ENCODE assay signal across 8 cellular contexts in the genomic region with DNA sequence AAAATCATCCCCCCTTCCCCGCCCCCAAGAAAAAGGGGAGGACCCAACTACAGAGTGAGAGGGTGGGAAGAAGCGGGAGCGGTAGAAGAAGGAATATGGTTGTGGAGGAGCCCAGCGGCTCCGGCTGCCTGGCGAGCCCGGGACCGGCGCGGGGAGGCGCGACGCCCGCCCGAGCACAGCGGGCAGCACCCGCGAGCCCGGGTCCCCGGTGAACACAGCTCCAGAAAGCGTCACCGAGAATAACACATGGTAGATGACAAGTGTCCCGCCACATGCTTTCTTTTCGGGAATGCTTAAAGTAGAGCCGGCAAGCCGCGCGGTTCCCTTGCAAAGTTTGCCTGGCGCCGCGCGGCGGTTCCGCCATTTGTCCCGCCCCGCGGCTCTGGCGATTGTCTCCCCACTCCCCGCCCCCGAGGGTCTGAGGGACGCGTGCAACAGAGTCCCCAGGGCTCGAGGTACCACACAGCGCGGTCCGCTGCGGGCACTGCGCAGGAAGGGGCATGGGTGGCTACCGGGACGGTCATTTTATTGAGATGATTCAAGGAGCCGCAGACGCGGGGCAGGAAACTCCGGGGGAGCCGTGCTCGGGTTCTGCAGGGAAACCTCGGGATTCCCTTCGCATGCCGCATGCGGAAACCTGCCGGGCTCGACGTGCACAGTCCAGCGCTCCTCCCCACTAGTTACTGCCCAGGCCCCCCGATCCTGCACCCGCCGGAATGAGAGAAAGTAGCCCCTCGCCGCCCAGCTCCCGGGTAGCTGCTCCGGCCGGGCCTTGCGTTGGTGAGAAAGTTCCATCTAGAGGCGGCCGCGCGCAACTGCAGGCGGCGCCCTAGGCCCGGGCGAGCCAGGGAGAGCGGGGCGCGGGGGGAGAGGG. TPM values are rescaled to one million over a fixed set of nuclear protein-coding genes. Genes with fewer than 3 reads are reported as not detected.
DNase-seq lines count a peak whose midpoint lies in the region; ATAC-seq and TF ChIP-seq lines count a peak whose summit lies in the region.

No MANE protein-coding gene starts in this region.

- no peak overlapping the region for H3K27ac Mint-ChIP-seq in CD8-positive, alpha-beta T cell
- no peak overlapping the region for H3K27ac Mint-ChIP-seq in stimulated activated memory B cell treated with anti-CD40 and anti-IgM and Interleukin-4, amounts not matched to agents 10 μg/mL and 1 μg/mL and 100 μg/mL, for 72 hours

- intact Hi-C loops in CD8-positive, alpha-beta T cell (cut with DNase I, micrococcal nuclease), result loop anchor here (5.0 to 10.0 kb wide), 5 partner anchors 84 to 259 kb away; no protein-coding TSS in a partner anchor
- intact Hi-C loops in esophagus muscularis mucosa (cut with DNase I), result loop anchor here (5.0 to 10.0 kb wide), 2 partner anchors 146 to 449 kb away; no protein-coding TSS in a partner anchor

- peaks cover 26% of the 10 kb centered on the region for H3K27me3 ChIP-seq in CD8-positive, alpha-beta T cell (ENCODE audit: insufficient read depth, low read length)
- H3K27me3 ChIP-seq in esophagus muscularis mucosa (peaks cover 0 to 83% (median 24%) of the 10 kb centered on the region in 4 donors), muscle layer of colon (ENCODE audit: control insufficient read depth in 1 of 2, insufficient read depth in 2 of 2, low read length in 2 of 2) (peaks cover 24 to 31% of the 10 kb centered on the region in 2 donors)

- DNase-seq in CD8-positive, alpha-beta T cell, result peak in 6 of 7 experiments; percentile 33 to 74 (median 54)
- peak; percentile 59 for DNase-seq in NCI-H774 (lab: John Stamatoyannopoulos, UW)
- peak; percentile 47 for DNase-seq in activated T-cell treated with anti-CD3 and anti-CD28 coated beads for 48 hours (ENCODE audit: low read depth)
- DNase-seq in esophagus muscularis mucosa (ENCODE audit: extremely low spot score), result no peak

- ATAC-seq in CD8-positive, alpha-beta T cell, result peak; percentile 84
- ATAC-seq in GM19372 (IDR thresholded peaks at IDR 0.05; ENCODE audit: low read depth, unreplicated experiment) (peak; percentile 81), HG03457 (IDR thresholded peaks at IDR 0.05; ENCODE audit: unreplicated experiment) (peak; percentile 78)
- ATAC-seq in stimulated activated memory B cell treated with anti-CD40 and anti-IgM and Interleukin-4, amounts not matched to agents 10 μg/mL and 1 μg/mL and 100 μg/mL, for 72 hours, result peak; percentile 85

- under 1% methylated on average over 67 of the region's 84 CpGs for WGBS in esophagus muscularis mucosa

- no peaks in the 10 kb centered on the region for H3K9me3 Mint-ChIP-seq in CD8-positive, alpha-beta T cell
- H3K9me3 Mint-ChIP-seq in stimulated activated memory B cell treated with anti-CD40 and anti-IgM and Interleukin-4, amounts not matched to agents 10 μg/mL and 1 μg/mL and 100 μg/mL, for 72 hours, result no peaks in the 10 kb centered on the region

- TF ChIP-seq EP300 in esophagus muscularis mucosa (IDR thresholded peaks at IDR 0.05), result no peak

- no peak for TF ChIP-seq POLR2A in esophagus muscularis mucosa (IDR thresholded peaks at IDR 0.05; ENCODE audit: low read depth)

- peak; percentile 87 for TF ChIP-seq CTCF in CD8-positive, alpha-beta T cell (IDR thresholded peaks at IDR 0.05)
- TF ChIP-seq CTCF in esophagus muscularis mucosa (IDR thresholded peaks at IDR 0.05), result peak in 2 of 3 experiments; percentile 72 to 90

- H3K9ac ChIP-seq in muscle layer of colon (ENCODE audit: low read length), result peak overlapping the region; percentile 13

- CTCF ChIA-PET in CD8-positive, alpha-beta T cell (lab: Charles Lee), result interaction anchor here (0.6 to 1.7 kb wide), 9 partner anchors 13 to 450 kb away, joined by 3 to 10 read pairs (median 3); no protein-coding TSS in a partner anchor

- POLR2A ChIA-PET in CD8-positive, alpha-beta T cell (lab: Charles Lee), result interaction anchor here (0.6 to 2.0 kb wide), 4 partner anchors 21 to 232 kb away, joined by 3 to 4 read pairs (median 3); a partner anchor contains a TSS

- H3K4me1 Mint-ChIP-seq in CD8-positive, alpha-beta T cell (ENCODE audit: low read depth), result peaks cover 25% of the 10 kb centered on the region
- peaks cover 18% of the 10 kb centered on the region for H3K4me1 Mint-ChIP-seq in stimulated activated memory B cell treated with anti-CD40 and anti-IgM and Interleukin-4, amounts not matched to agents 10 μg/mL and 1 μg/mL and 100 μg/mL, for 72 hours

- no peaks in the 10 kb centered on the region for H3K36me3 ChIP-seq in CD8-positive, alpha-beta T cell (ENCODE audit: insufficient read depth, low read length)
- H3K36me3 ChIP-seq in esophagus muscularis mucosa (no peaks in the 10 kb centered on the region), muscle layer of colon (ENCODE audit: insufficient read depth, low read length) (no peaks in the 10 kb centered on the region)

- no peaks in the 10 kb centered on the region for H3K9me3 ChIP-seq in CD8-positive, alpha-beta T cell (ENCODE audit: low read length)
- H3K9me3 ChIP-seq in esophagus muscularis mucosa (no peaks in the 10 kb centered on the region), muscle layer of colon (ENCODE audit: low read length) (no peaks in the 10 kb centered on the region)

- no peaks in the 10 kb centered on the region for H3K36me3 Mint-ChIP-seq in CD8-positive, alpha-beta T cell
- H3K36me3 Mint-ChIP-seq in stimulated activated memory B cell treated with anti-CD40 and anti-IgM and Interleukin-4, amounts not matched to agents 10 μg/mL and 1 μg/mL and 100 μg/mL, for 72 hours, result no peaks in the 10 kb centered on the region

- H3K4me1 ChIP-seq in CD8-positive, alpha-beta T cell (ENCODE audit: insufficient read depth, low read length), result peaks cover 14% of the 10 kb centered on the region
- H3K4me1 ChIP-seq in esophagus muscularis mucosa (peaks cover 15 to 36% (median 27%) of the 10 kb centered on the region in 4 donors), muscle layer of colon (ENCODE audit: insufficient read depth, low read length) (peaks cover 15% of the 10 kb centered on the region)

- no peak overlapping the region for H3K27ac ChIP-seq in CD8-positive, alpha-beta T cell (ENCODE audit: low read depth, low read length)
- H3K27ac ChIP-seq in esophagus muscularis mucosa (replicated peaks in 1 of 4) (peak overlapping the region; percentile 22 to 72 (median 47)), muscle layer of colon (ENCODE audit: low read depth, low read length) (no peak overlapping the region)

- peak overlapping the region; percentile 75 for H3K4me3 ChIP-seq in CD8-positive, alpha-beta T cell (ENCODE audit: low read depth, low read length)
- H3K4me3 ChIP-seq in esophagus muscularis mucosa, result peak overlapping the region; percentile 71 to 80 (median 76)
- peak overlapping the region; percentile 48 to 71 for H3K4me3 ChIP-seq in muscle layer of colon (ENCODE audit: low read depth in 1 of 2, low read length in 2 of 2)

- peak overlapping the region; percentile 89 for H3K4me3 Mint-ChIP-seq in CD8-positive, alpha-beta T cell
- H3K4me3 Mint-ChIP-seq in stimulated activated memory B cell treated with anti-CD40 and anti-IgM and Interleukin-4, amounts not matched to agents 10 μg/mL and 1 μg/mL and 100 μg/mL, for 72 hours, result peak overlapping the region; percentile 86

- H3K27me3 Mint-ChIP-seq in CD8-positive, alpha-beta T cell (ENCODE audit: low read depth), result peaks cover 65% of the 10 kb centered on the region
- H3K27me3 Mint-ChIP-seq in stimulated activated memory B cell treated with anti-CD40 and anti-IgM and Interleukin-4, amounts not matched to agents 10 μg/mL and 1 μg/mL and 100 μg/mL, for 72 hours, result peaks cover 72% of the 10 kb centered on the region

RNA-seq across cellular contexts. Expression of a gene that starts 0.8 kb away (rescaled TPM):
- not detected for total RNA-seq in CD8-positive, alpha-beta T cell
- total RNA-seq in esophagus muscularis mucosa, result under 1 TPM in 1 of 4 donors, not detected in 3; 0.11 TPM

Comparison
In these comparisons a context has a peak if more than half of its experiments do, and no peak if none do; other contexts are left out.
1. H3K27ac ChIP-seq: peak in esophagus muscularis mucosa (4 of 4); none in CD8-positive, alpha-beta T cell (single experiment) and muscle layer of colon (single experiment).
2. Peak in every context shown above with its lines, with median percentiles within 50 percentile points of each other: ATAC-seq and H3K4me3 ChIP-seq.